ENCODE assay signal across 5 cellular contexts in the genomic region with DNA sequence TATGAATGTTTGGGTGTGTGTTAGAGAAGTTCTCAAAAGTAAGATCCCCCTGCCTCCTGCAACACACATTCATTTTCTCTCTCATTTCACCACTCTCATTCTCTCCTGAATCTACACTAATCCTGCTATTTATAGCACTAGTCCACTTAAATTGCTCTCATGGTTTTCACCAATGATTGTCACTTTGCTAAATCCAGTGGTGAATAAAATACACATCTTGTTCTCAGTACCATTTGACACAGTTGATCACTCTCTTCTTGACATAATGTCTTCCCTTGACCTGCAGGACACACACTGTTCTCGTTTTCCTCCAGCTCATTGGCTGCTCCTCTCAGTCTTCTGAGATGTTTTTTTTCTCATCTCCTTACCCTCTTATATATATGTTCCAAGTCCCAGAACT.
"Had no signal": no experiment of that assay in that cellular context is flagged by ENCODE, and none has a peak within 500 bp of the region (broad histone marks: within the 10 kb centered on the region; RNA-seq: fewer than 3 reads in every experiment).

No MANE protein-coding gene starts in this region.

- ATAC-seq: GM23338, K562 had no signal

- DNase-seq: H9, HCEC 1CT, IMR-90 had no signal

- H3K4me3 ChIP-seq: GM23338, K562 had no signal
